Comparison of ENCODE assay signal across 17 cellular contexts in the genomic region with DNA sequence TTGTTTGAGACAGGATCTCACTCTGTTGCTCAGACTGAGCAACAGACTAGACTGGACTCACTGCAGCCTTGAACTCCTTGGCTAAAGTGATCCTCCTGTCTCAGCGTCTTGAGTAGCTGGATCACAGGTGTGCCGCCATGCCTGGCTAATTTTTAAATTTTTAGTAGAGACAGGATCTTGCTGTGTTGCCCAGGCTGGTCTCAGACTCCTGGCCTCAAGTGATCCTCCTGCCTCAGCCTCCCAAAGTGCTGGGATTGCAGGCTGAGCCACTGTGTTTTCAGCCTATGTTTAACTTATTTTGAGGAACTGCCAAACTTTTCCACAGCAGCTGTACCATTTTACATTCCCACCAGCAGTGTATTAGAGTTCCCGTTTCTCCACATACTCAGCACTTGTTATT. TPM values are rescaled to one million over a fixed set of nuclear protein-coding genes. Genes with fewer than 3 reads are reported as not detected.
DNase-seq lines count a peak whose midpoint lies in the region; ATAC-seq, FAIRE-seq and TF ChIP-seq lines count a peak whose summit lies in the region.
"Had no signal": no experiment of that assay in that cellular context is flagged by ENCODE, and none has a peak within 500 bp of the region (broad histone marks: within the 10 kb centered on the region; RNA-seq: fewer than 3 reads in every experiment).

No MANE protein-coding gene starts in this region.

- TF ChIP-seq CTCF in K562 (IDR thresholded peaks at IDR 0.05 in 2 of 3, conservative IDR thresholded peaks at IDR 0.05 in 1 of 3; ENCODE audit: insufficient read depth in 2 of 3, low read depth in 1 of 3, low read length in 3 of 3) (no peak), left lung (IDR thresholded peaks at IDR 0.05) (no peak)

- H3K79me2 ChIP-seq in K562 (ENCODE audit: control insufficient read depth, insufficient read depth, low read length): peaks cover 86% of the 10 kb centered on the region

- no peak for FAIRE-seq in K562 (lab: Jason Lieb, UNC)
- FAIRE-seq: A204.1, H54 had no signal

- peaks cover 0 to 17% of the 10 kb centered on the region in 2 experiments; a peak in 3 of 5 replicates for H3K4me1 ChIP-seq in K562 (replicated peaks in 1 of 2; ENCODE audit: control insufficient read depth in 2 of 2, insufficient read depth in 2 of 2, low read length in 2 of 2)
- H3K4me1 ChIP-seq in left lung: peaks cover 0 to 23% of the 10 kb centered on the region in 2 donors

- no peak overlapping the region for H3K9ac ChIP-seq in K562 (ENCODE audit: insufficient read depth in 1 of 2, low read depth in 2 of 2, low read length in 2 of 2)

- H3K36me3 Mint-ChIP-seq in activated naive CD8-positive, alpha-beta T cell: peaks cover 13% of the 10 kb centered on the region
- peaks cover 73% of the 10 kb centered on the region for H3K36me3 Mint-ChIP-seq in activated naive CD8-positive, alpha-beta T cell treated with anti-CD3 and anti-CD28 coated beads, Interleukin-2, amount 50 U/mL, for 24 hours (ENCODE audit: low read depth)
- H3K36me3 Mint-ChIP-seq in T-helper 17 cell (ENCODE audit: low read depth): no peaks in the 10 kb centered on the region

- CTCF ChIA-PET in K562 (lab: Yijun Ruan, JAX; ENCODE audit: low intra/inter-chr PET ratio): no interaction called here

- no peaks in the 10 kb centered on the region for H3K9me1 ChIP-seq in K562 (ENCODE audit: control insufficient read depth, insufficient read depth, low read length)

- H4K20me1 ChIP-seq in K562 (replicated peaks; ENCODE audit: control insufficient read depth, insufficient read depth, low read length): no peaks in the 10 kb centered on the region

- no peak overlapping the region for H2AFZ ChIP-seq in K562 (ENCODE audit: low read depth, low read length)
- H2AFZ ChIP-seq: GM23338 had no signal

- H3K27ac ChIP-seq in K562 (ENCODE audit: extremely low read depth, low read depth, low read length): no peak overlapping the region
- H3K27ac ChIP-seq in left lung: no peak overlapping the region
- H3K27ac ChIP-seq: C4-2B had no signal

- H3K9me3 ChIP-seq in T-helper 17 cell (ENCODE audit: control insufficient read depth, low read length, poor library complexity, severe bottlenecking) (no peaks in the 10 kb centered on the region), K562 (replicated peaks; ENCODE audit: control insufficient read depth, insufficient read depth, low read depth, low read length) (no peaks in the 10 kb centered on the region), left lung (no peaks in the 10 kb centered on the region)

- H3K4me3 ChIP-seq in K562: no peak overlapping the region
- no peak overlapping the region for H3K4me3 ChIP-seq in left lung
- H3K4me3 ChIP-seq: GM23338 had no signal

- in situ Hi-C loops in K562 (cut with MboI): loop anchor here (25.0 kb wide), 1 partner anchor 913 kb away; a partner anchor contains a TSS

- H3K9me3 Mint-ChIP-seq in activated naive CD8-positive, alpha-beta T cell (ENCODE audit: low read depth): no peaks in the 10 kb centered on the region
- peaks cover 7% of the 10 kb centered on the region for H3K9me3 Mint-ChIP-seq in activated naive CD8-positive, alpha-beta T cell treated with anti-CD3 and anti-CD28 coated beads, Interleukin-2, amount 50 U/mL, for 24 hours
- H3K9me3 Mint-ChIP-seq: CD4-positive, alpha-beta memory T cell; HFFc6 had no signal

- TF ChIP-seq EP300 in K562 (IDR thresholded peaks at IDR 0.05; ENCODE audit: low read length): no peak

- H3K4me1 Mint-ChIP-seq in activated naive CD8-positive, alpha-beta T cell (ENCODE audit: low read depth): peaks cover 89% of the 10 kb centered on the region
- peaks cover 90% of the 10 kb centered on the region for H3K4me1 Mint-ChIP-seq in activated naive CD8-positive, alpha-beta T cell treated with anti-CD3 and anti-CD28 coated beads, Interleukin-2, amount 50 U/mL, for 24 hours
- H3K4me1 Mint-ChIP-seq in T-helper 17 cell: peaks cover 47% of the 10 kb centered on the region

- WGBS in K562 (ENCODE audit: insufficient coverage, low coverage, missing lambda C conversion rate): 72% methylated on average over 3 of the region's 3 CpGs

- no peak for DNase-seq in activated naive CD8-positive, alpha-beta T cell treated with anti-CD3 and anti-CD28 coated beads, Interleukin-2, amount 50 U/mL, for 24 hours
- no peak for DNase-seq in T-helper 17 cell
- no peak for DNase-seq in K562 (ENCODE audit: extremely low read depth in 1 of 4, low spot score in 3 of 4)
- DNase-seq in left lung: no peak
- DNase-seq: ACHN; CD4-positive, alpha-beta memory T cell; DMS153; DMS79; GDM1; HCEC 1CT; HFFc6 had no signal

- ATAC-seq in activated naive CD8-positive, alpha-beta T cell treated with anti-CD3 and anti-CD28 coated beads, Interleukin-2, amount 50 U/mL, for 24 hours: no peak
- no peak for ATAC-seq in T-helper 17 cell
- ATAC-seq in K562: no peak
- ATAC-seq in left lung: no peak
- ATAC-seq in HG02885 (IDR thresholded peaks at IDR 0.05; ENCODE audit: poor library complexity, unreplicated experiment): no peak
- ATAC-seq: GM23338 had no signal

- H3K4me2 ChIP-seq in K562 (ENCODE audit: insufficient read depth, low read length): no peak overlapping the region
- H3K4me2 ChIP-seq: GM23338 had no signal

- peak overlapping the region; percentile 27 for H3K4me3 Mint-ChIP-seq in activated naive CD8-positive, alpha-beta T cell
- no peak overlapping the region for H3K4me3 Mint-ChIP-seq in activated naive CD8-positive, alpha-beta T cell treated with anti-CD3 and anti-CD28 coated beads, Interleukin-2, amount 50 U/mL, for 24 hours
- H3K4me3 Mint-ChIP-seq in T-helper 17 cell: no peak overlapping the region
- H3K4me3 Mint-ChIP-seq: GM23338, HFFc6 had no signal

- H3K27me3 Mint-ChIP-seq in activated naive CD8-positive, alpha-beta T cell: no peaks in the 10 kb centered on the region
- H3K27me3 Mint-ChIP-seq in activated naive CD8-positive, alpha-beta T cell treated with anti-CD3 and anti-CD28 coated beads, Interleukin-2, amount 50 U/mL, for 24 hours: no peaks in the 10 kb centered on the region
- H3K27me3 Mint-ChIP-seq in T-helper 17 cell: no peaks in the 10 kb centered on the region
- H3K27me3 Mint-ChIP-seq: CD4-positive, alpha-beta memory T cell had no signal

- peak overlapping the region; percentile 68 for H3K27ac Mint-ChIP-seq in activated naive CD8-positive, alpha-beta T cell
- H3K27ac Mint-ChIP-seq in activated naive CD8-positive, alpha-beta T cell treated with anti-CD3 and anti-CD28 coated beads, Interleukin-2, amount 50 U/mL, for 24 hours: no peak overlapping the region
- H3K27ac Mint-ChIP-seq in T-helper 17 cell: peak overlapping the region; percentile 37
- H3K27ac Mint-ChIP-seq: GM23338, HFFc6 had no signal

- intact Hi-C loops in K562 (cut with micrococcal nuclease) (no loop called here), left lung (cut with DNase I) (no loop called here)

- POLR2A ChIA-PET in K562 (lab: Yijun Ruan, JAX): interaction anchor here (1.5 kb wide), 1 partner anchor 9 kb away, joined by 5 read pairs; no protein-coding TSS in a partner anchor

- no TSS peak for BruUV-seq in K562 (replicated peaks; lab: Mats Ljungman, UMichigan)

- H3K27me3 ChIP-seq in K562 (ENCODE audit: control insufficient read depth in 2 of 2, insufficient read depth in 2 of 2, low read length in 2 of 2): no peaks in the 10 kb centered on the region
- H3K27me3 ChIP-seq in left lung: no peaks in the 10 kb centered on the region

- peaks cover 13% of the 10 kb centered on the region for H3K36me3 ChIP-seq in K562 (ENCODE audit: control insufficient read depth, insufficient read depth, low read length)
- H3K36me3 ChIP-seq in left lung: peaks cover 0 to 4% of the 10 kb centered on the region in 2 donors

- TF ChIP-seq POLR2A in K562 (conservative IDR thresholded peaks at IDR 0.05): no peak

- no peak for TF ChIP-seq RAD21 in K562 (CRISPR knock-in tag; conservative IDR thresholded peaks at IDR 0.05 in 1 of 2, IDR thresholded peaks at IDR 0.05 in 1 of 2)

TF ChIP-seq in K562, 482 proteins besides CTCF, POLR2A, EP300 and RAD21:
- peak; percentile 93 for TF ChIP-seq ZNF121 (CRISPR knock-in tag; conservative IDR thresholded peaks at IDR 0.05)
- TF ChIP-seq RBM15 (IDR thresholded peaks at IDR 0.05; ENCODE audit: insufficient read depth, low read length): no peak

RNA-seq across cellular contexts. Expression of a gene that starts 16.8 kb away (rescaled TPM):
- 10 to 100 TPM; 89.6 to 92.9 TPM for total RNA-seq in T-helper 17 cell
- total RNA-seq in K562 (2011; cell fraction: chromatin; rRNA removed; ENCODE audit: low replicate concordance): 20.9 and 53.7 TPM in 2 replicates
- 22.1 and 24.3 TPM in 2 replicates for total RNA-seq in K562 (2011; cell fraction: nucleolus; rRNA removed)
- total RNA-seq in K562 (2011; cell fraction: nucleoplasm; rRNA removed): 42.7 and 56.4 TPM in 2 replicates
- 33.2 and 47.8 TPM in 2 replicates for total RNA-seq in K562 (2014; rRNA removed)
- 36.8 and 39.3 TPM in 2 replicates for total RNA-seq in K562 (2014; rRNA removed; fragmentation: Illumina TruSeq; extraction: Trizol)
- 27.1 and 31.4 TPM in 2 replicates for total RNA-seq in K562 (2015; rRNA removed; fragmentation: Illumina TruSeq; extraction: Trizol)
- total RNA-seq in K562 (2021): 35.8 and 36.3 TPM in 2 replicates
- polyA plus RNA-seq in K562 (2011; rRNA removed): 17.2 and 31.9 TPM in 2 replicates
- polyA plus RNA-seq in K562 (2011; cell fraction: cytosol; rRNA removed): 10.5 and 38.6 TPM in 2 replicates
- polyA plus RNA-seq in K562 (2011; cell fraction: nucleus; rRNA removed): 5.0 and 5.5 TPM in 2 replicates
- polyA plus RNA-seq in K562 (2012): 30.5 and 36.1 TPM in 2 replicates
- 25.8 and 29.7 TPM in 2 replicates for polyA plus RNA-seq in K562 (2014; fragmentation: Illumina TruSeq; extraction: Trizol)
- 1 to 10 TPM; 5.3 to 7.6 TPM for polyA plus RNA-seq in K562 (2014; fragmentation: Nextera tagmentation; extraction: Ambion mirVana)
- 26.0 and 37.5 TPM in 2 replicates for polyA plus RNA-seq in K562 (2014; rRNA removed)
- 16.9 and 24.5 TPM in 2 replicates for polyA minus RNA-seq in K562 (2011; rRNA and poly(A)+ RNA removed)
- 7.8 and 11.8 TPM in 2 replicates for polyA minus RNA-seq in K562 (2011; cell fraction: cytosol; rRNA and poly(A)+ RNA removed)
- polyA minus RNA-seq in K562 (2011; cell fraction: nucleus; rRNA and poly(A)+ RNA removed): 11.8 and 14.9 TPM in 2 replicates
- total RNA-seq in left lung: 10 to 100 TPM; 76.5 to 93.1 TPM
